ENCODE assay signal across 19 cellular contexts in the genomic region with DNA sequence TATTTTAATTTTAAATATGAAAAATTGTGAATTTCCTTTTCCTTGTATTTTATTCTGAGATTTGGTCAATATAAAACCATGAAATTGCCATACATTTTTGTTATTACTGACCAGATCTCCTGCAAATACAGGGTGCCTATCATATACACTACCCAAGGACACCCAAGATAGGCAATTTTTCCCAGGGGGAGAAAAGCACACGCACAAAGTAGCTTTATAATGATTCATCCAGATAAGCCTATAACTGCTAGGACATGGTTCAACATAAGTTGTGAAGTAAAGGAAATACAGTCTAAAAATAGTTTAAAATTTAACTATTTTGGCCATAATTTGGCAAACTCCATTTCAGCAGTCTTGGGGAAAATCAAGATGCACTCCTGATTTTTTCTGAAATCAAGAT. TPM values are rescaled to one million over a fixed set of nuclear protein-coding genes. Genes with fewer than 3 reads are reported as not detected.
A peak's percentile ranks its signal among the peaks of the same experiment; 100 is the strongest.
DNase-seq lines count a peak whose midpoint lies in the region; ATAC-seq, FAIRE-seq and TF ChIP-seq lines count a peak whose summit lies in the region.
"Had no signal": no experiment of that assay in that cellular context is flagged by ENCODE, and none has a peak within 500 bp of the region (broad histone marks: within the 10 kb centered on the region; RNA-seq: fewer than 3 reads in every experiment).

No MANE protein-coding gene starts in this region.

- H3K36me3 ChIP-seq in ACC112 (ENCODE audit: insufficient read depth, low read length) (no peaks in the 10 kb centered on the region; the same call in 1 of the 2 replicates), astrocyte (ENCODE audit: insufficient read depth, low read length) (peaks cover 9% of the 10 kb centered on the region)

- peak; percentile 4 for DNase-seq in astrocyte (ENCODE audit: low read depth)
- peak; percentile 61 for DNase-seq in fibroblast of pulmonary artery (ENCODE audit: low read depth)
- DNase-seq in neural crest cell (ENCODE audit: low read depth, low spot score), result no peak
- DNase-seq in A172 (ENCODE audit: low spot score), result no peak
- DNase-seq in NCI-H82 (lab: John Stamatoyannopoulos, UW), result no peak
- DNase-seq in endothelial cell (ENCODE audit: low spot score), result no peak
- DNase-seq: 8988T; BE2C; CD4-positive, alpha-beta memory T cell; DMS79; EL; GOT3; H9 had no signal

- H2AFZ ChIP-seq in ACC112 (ENCODE audit: low read length, unreplicated experiment), result no peak overlapping the region
- H2AFZ ChIP-seq in astrocyte (ENCODE audit: low read depth, low read length), result no peak overlapping the region

- H3K9ac ChIP-seq in astrocyte (ENCODE audit: low read length), result no peak overlapping the region

- H3K9me3 ChIP-seq in astrocyte (ENCODE audit: insufficient read depth, low read depth, low read length), result no peaks in the 10 kb centered on the region
- H3K9me3 ChIP-seq: BE2C had no signal

- peaks cover 16% of the 10 kb centered on the region for H4K20me1 ChIP-seq in astrocyte (ENCODE audit: insufficient read depth, low read length)

- H3K4me1 ChIP-seq in ACC112 (ENCODE audit: control insufficient read depth, insufficient read depth, low read length, unreplicated experiment) (peaks cover 9% of the 10 kb centered on the region), astrocyte (ENCODE audit: insufficient read depth, low read length) (no peaks in the 10 kb centered on the region)
- H3K4me1 ChIP-seq: BE2C had no signal

- no peaks in the 10 kb centered on the region for H3K9me3 Mint-ChIP-seq in astrocyte (ENCODE audit: unreplicated experiment)
- H3K9me3 Mint-ChIP-seq in neural crest cell, result no peaks in the 10 kb centered on the region
- no peaks in the 10 kb centered on the region for H3K9me3 Mint-ChIP-seq in endothelial cell (ENCODE audit: unreplicated experiment)
- H3K9me3 Mint-ChIP-seq: CD4-positive, alpha-beta memory T cell; H9; IgD-negative memory B cell had no signal

- no peak for ATAC-seq in GM19467 (IDR thresholded peaks at IDR 0.05; ENCODE audit: unreplicated experiment)

- H3K27me3 ChIP-seq in ACC112 (ENCODE audit: insufficient read depth, low read length) (no peaks in the 10 kb centered on the region), astrocyte (ENCODE audit: insufficient read depth, low read length) (no peaks in the 10 kb centered on the region)
- H3K27me3 ChIP-seq: BE2C had no signal

- H3K27ac Mint-ChIP-seq in astrocyte (ENCODE audit: unreplicated experiment) (no peak overlapping the region), neural crest cell (ENCODE audit: unreplicated experiment) (no peak overlapping the region), endothelial cell (ENCODE audit: unreplicated experiment) (no peak overlapping the region)
- H3K27ac Mint-ChIP-seq: H9, IgD-negative memory B cell had no signal

- H3K27ac ChIP-seq in ACC112 (ENCODE audit: low read depth, low read length) (peak overlapping the region; percentile 24; the same call in 1 of the 2 replicates), astrocyte (ENCODE audit: low read depth, low read length) (no peak overlapping the region)
- H3K27ac ChIP-seq: C4-2B had no signal

- H3K4me3 Mint-ChIP-seq in astrocyte (ENCODE audit: unreplicated experiment), result no peak overlapping the region
- H3K4me3 Mint-ChIP-seq in neural crest cell, result peak overlapping the region; percentile 49
- no peak overlapping the region for H3K4me3 Mint-ChIP-seq in endothelial cell (ENCODE audit: unreplicated experiment)
- H3K4me3 Mint-ChIP-seq: CD4-positive, alpha-beta memory T cell; H9; IgD-negative memory B cell had no signal

- FAIRE-seq in astrocyte (lab: Jason Lieb, UNC), result no peak
- FAIRE-seq: G401.6, GM12891 had no signal

- H3K4me1 Mint-ChIP-seq in astrocyte (ENCODE audit: low read depth, unreplicated experiment) (peaks cover 9% of the 10 kb centered on the region), neural crest cell (peaks cover 21% of the 10 kb centered on the region), endothelial cell (ENCODE audit: unreplicated experiment) (peaks cover 7% of the 10 kb centered on the region)

- H3K27me3 Mint-ChIP-seq in astrocyte (ENCODE audit: low read depth, unreplicated experiment), result no peaks in the 10 kb centered on the region
- no peaks in the 10 kb centered on the region for H3K27me3 Mint-ChIP-seq in neural crest cell (ENCODE audit: low read depth)
- H3K27me3 Mint-ChIP-seq in endothelial cell (ENCODE audit: unreplicated experiment), result no peaks in the 10 kb centered on the region
- H3K27me3 Mint-ChIP-seq: CD4-positive, alpha-beta memory T cell; IgD-negative memory B cell had no signal

- TF ChIP-seq CTCF in astrocyte (IDR thresholded peaks at IDR 0.05; ENCODE audit: insufficient read depth, low read depth, low read length) (no peak), fibroblast of pulmonary artery (IDR thresholded peaks at IDR 0.05; ENCODE audit: low read length, missing control alignments) (no peak), neural crest cell (conservative IDR thresholded peaks at IDR 0.05) (no peak), endothelial cell (IDR thresholded peaks at IDR 0.05; ENCODE audit: unreplicated experiment) (no peak)

- H3K4me3 ChIP-seq in ACC112 (ENCODE audit: low read depth, low read length), result no peak overlapping the region
- no peak overlapping the region for H3K4me3 ChIP-seq in astrocyte (ENCODE audit: insufficient read depth, low read depth, low read length)
- H3K4me3 ChIP-seq in fibroblast of pulmonary artery (replicated peaks; ENCODE audit: low read depth, low read length), result no peak overlapping the region

- H3K79me2 ChIP-seq in ACC112 (ENCODE audit: control insufficient read depth, insufficient read depth, low read length, unreplicated experiment) (peaks cover 37% of the 10 kb centered on the region), astrocyte (ENCODE audit: insufficient read depth, low read length) (peaks cover 65% of the 10 kb centered on the region)

- no peaks in the 10 kb centered on the region for H3K36me3 Mint-ChIP-seq in astrocyte (ENCODE audit: low read depth, unreplicated experiment)
- H3K36me3 Mint-ChIP-seq in neural crest cell (ENCODE audit: low read depth), result peaks cover 7% of the 10 kb centered on the region
- no peaks in the 10 kb centered on the region for H3K36me3 Mint-ChIP-seq in endothelial cell (ENCODE audit: low read depth, unreplicated experiment)
- H3K36me3 Mint-ChIP-seq: IgD-negative memory B cell had no signal

- H3K4me2 ChIP-seq in astrocyte (ENCODE audit: low read length), result no peak overlapping the region

RNA-seq across cellular contexts. Expression of gene RUFY2, which starts 4.8 kb away (rescaled TPM):
- total RNA-seq in astrocyte (21.7 and 21.8 TPM in 2 replicates), neural crest cell (22.4 and 26.6 TPM in 2 replicates), endothelial cell (ENCODE audit: unreplicated experiment) (24.7 TPM)
- 31.8 and 40.2 TPM in 2 replicates for total RNA-seq in A172 (2014; rRNA removed; shearing (Covaris generic))

Comparison
In these comparisons a context has a peak if more than half of its experiments do, and no peak if none do; other contexts are left out.
1. DNase-seq: peak in astrocyte (single experiment) and fibroblast of pulmonary artery (single experiment); none in neural crest cell (single experiment), A172 (single experiment), NCI-H82 (single experiment) and endothelial cell (single experiment).